ENCODE assay signal across 1 cellular context in the genomic region with DNA sequence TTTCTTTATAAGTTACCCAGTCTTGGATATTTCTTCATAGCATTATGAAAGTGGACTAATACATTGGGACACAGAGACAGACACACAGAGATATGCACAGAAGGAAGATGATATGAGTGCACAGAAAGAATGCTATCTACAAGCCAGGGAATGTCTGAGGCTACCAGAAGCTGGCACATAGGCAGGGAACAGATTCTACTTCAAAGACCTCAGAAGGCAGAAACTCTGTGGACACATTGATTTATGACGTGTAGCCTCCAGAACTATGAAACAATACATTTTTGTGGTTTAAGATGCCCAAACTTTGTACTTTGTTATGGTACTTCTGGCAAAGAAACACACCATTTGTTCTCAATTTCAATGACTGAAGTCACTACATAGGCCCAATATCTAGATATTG.
TF ChIP-seq lines count a peak whose summit lies in the region.

No MANE protein-coding gene starts in this region.

TF ChIP-seq in SK-N-SH treated with all-trans-retinoic acid at 6 μM for 48 hours, 23 proteins besides CTCF, POLR2A, EP300 and RAD21 (continued from another document):
- TF ChIP-seq, protein P1, sequence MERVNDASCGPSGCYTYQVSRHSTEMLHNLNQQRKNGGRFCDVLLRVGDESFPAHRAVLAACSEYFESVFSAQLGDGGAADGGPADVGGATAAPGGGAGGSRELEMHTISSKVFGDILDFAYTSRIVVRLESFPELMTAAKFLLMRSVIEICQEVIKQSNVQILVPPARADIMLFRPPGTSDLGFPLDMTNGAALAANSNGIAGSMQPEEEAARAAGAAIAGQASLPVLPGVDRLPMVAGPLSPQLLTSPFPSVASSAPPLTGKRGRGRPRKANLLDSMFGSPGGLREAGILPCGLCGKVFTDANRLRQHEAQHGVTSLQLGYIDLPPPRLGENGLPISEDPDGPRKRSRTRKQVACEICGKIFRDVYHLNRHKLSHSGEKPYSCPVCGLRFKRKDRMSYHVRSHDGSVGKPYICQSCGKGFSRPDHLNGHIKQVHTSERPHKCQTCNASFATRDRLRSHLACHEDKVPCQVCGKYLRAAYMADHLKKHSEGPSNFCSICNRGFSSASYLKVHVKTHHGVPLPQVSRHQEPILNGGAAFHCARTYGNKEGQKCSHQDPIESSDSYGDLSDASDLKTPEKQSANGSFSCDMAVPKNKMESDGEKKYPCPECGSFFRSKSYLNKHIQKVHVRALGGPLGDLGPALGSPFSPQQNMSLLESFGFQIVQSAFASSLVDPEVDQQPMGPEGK (CRISPR knock-in tag; IDR thresholded peaks at IDR 0.05; ENCODE audit: borderline replicate concordance), result peak; percentile 29; the same call in 1 of the 2 replicates
- TF ChIP-seq CSDC2 (CRISPR knock-in tag; IDR thresholded peaks at IDR 0.05) (no peak), ARNTL (CRISPR knock-in tag; IDR thresholded peaks at IDR 0.05; ENCODE audit: borderline replicate concordance, low read depth) (no peak), ZNF8 (CRISPR knock-in tag; IDR thresholded peaks at IDR 0.05) (no peak), RARB (CRISPR knock-in tag; IDR thresholded peaks at IDR 0.05) (no peak), ISL1 (CRISPR knock-in tag; IDR thresholded peaks at IDR 0.05) (peak; percentile 84), OSR1 (CRISPR knock-in tag; IDR thresholded peaks at IDR 0.05) (no peak)
